26 cellular contexts compared by ENCODE assay signal in genomic region chr4:34279011-34279410, GRCh38.
"Had no signal": no experiment of that assay in that cellular context is flagged by ENCODE, and none has a peak within 500 bp of the region (broad histone marks: within the 10 kb centered on the region; RNA-seq: fewer than 3 reads in every experiment).

No MANE protein-coding gene starts in this region.

- H3K4me3 Mint-ChIP-seq: stimulated activated effector memory CD8-positive, alpha-beta T cell treated with anti-CD3 and anti-CD28 coated beads, Interleukin-12 subunit alpha, Interleukin-12 subunit beta, amount 100 ng/mL, for 72 hours; stimulated activated memory B cell treated with anti-CD40 and anti-IgM and Interleukin-4, amounts not matched to agents 10 μg/mL and 1 μg/mL and 100 μg/mL, for 72 hours; stimulated activated naive B cell treated with anti-CD40 and anti-IgM and Interleukin-4, amounts not matched to agents 10 μg/mL and 1 μg/mL and 100 μg/mL, for 72 hours; stimulated activated naive CD8-positive, alpha-beta T cell treated with anti-CD3 and anti-CD28 coated beads, Interleukin-15, amount 100 ng/mL, for 72 hours; stimulated activated naive CD8-positive, alpha-beta T cell treated with anti-CD3 and anti-CD28 coated beads, Interleukin-15, Interleukin-2, amounts not matched to agents 100 ng/mL and 50 ng/mL, for 24 hours; type B pancreatic cell had no signal

- H3K9me3 ChIP-seq: suprapubic skin, testis, thoracic aorta, thyroid gland, tibial artery, tibial nerve, transverse colon, upper lobe of left lung, upper lobe of right lung, uterus, vagina had no signal

- H3K4me1 Mint-ChIP-seq: stimulated activated effector memory CD8-positive, alpha-beta T cell treated with anti-CD3 and anti-CD28 coated beads, Interleukin-12 subunit alpha, Interleukin-12 subunit beta, amount 100 ng/mL, for 72 hours; stimulated activated memory B cell treated with anti-CD40 and anti-IgM and Interleukin-4, amounts not matched to agents 10 μg/mL and 1 μg/mL and 100 μg/mL, for 72 hours; stimulated activated naive B cell treated with anti-CD40 and anti-IgM and Interleukin-4, amounts not matched to agents 10 μg/mL and 1 μg/mL and 100 μg/mL, for 72 hours; stimulated activated naive CD8-positive, alpha-beta T cell treated with anti-CD3 and anti-CD28 coated beads, Interleukin-15, amount 100 ng/mL, for 72 hours had no signal

- H3K36me3 Mint-ChIP-seq: stimulated activated effector memory CD8-positive, alpha-beta T cell treated with anti-CD3 and anti-CD28 coated beads, Interleukin-12 subunit alpha, Interleukin-12 subunit beta, amount 100 ng/mL, for 72 hours; stimulated activated memory B cell treated with anti-CD40 and anti-IgM and Interleukin-4, amounts not matched to agents 10 μg/mL and 1 μg/mL and 100 μg/mL, for 72 hours; stimulated activated naive B cell treated with anti-CD40 and anti-IgM and Interleukin-4, amounts not matched to agents 10 μg/mL and 1 μg/mL and 100 μg/mL, for 72 hours; type B pancreatic cell had no signal

- H3K27me3 Mint-ChIP-seq: stimulated activated memory B cell treated with anti-CD40 and anti-IgM and Interleukin-4, amounts not matched to agents 10 μg/mL and 1 μg/mL and 100 μg/mL, for 72 hours; stimulated activated naive B cell treated with anti-CD40 and anti-IgM and Interleukin-4, amounts not matched to agents 10 μg/mL and 1 μg/mL and 100 μg/mL, for 72 hours; stimulated activated naive CD8-positive, alpha-beta T cell treated with anti-CD3 and anti-CD28 coated beads, Interleukin-15, amount 100 ng/mL, for 72 hours; stimulated activated naive CD8-positive, alpha-beta T cell treated with anti-CD3 and anti-CD28 coated beads, Interleukin-15, Interleukin-2, amounts not matched to agents 100 ng/mL and 50 ng/mL, for 24 hours; type B pancreatic cell had no signal

- DNase-seq: stimulated activated CD4-positive, alpha-beta T cell treated with anti-CD3 and anti-CD28 coated beads, Interleukin-2, amount 100 ng/mL, for 48 hours; stimulated activated CD4-positive, alpha-beta T cell treated with anti-CD3 and anti-CD28 coated beads, Interleukin-4, amount 100 ng/mL, for 1 hour; stimulated activated CD4-positive, alpha-beta T cell treated with anti-CD3 and anti-CD28 coated beads, Interleukin-4, amount 100 ng/mL, for 24 hours; stimulated activated CD4-positive, alpha-beta T cell treated with anti-CD3 and anti-CD28 coated beads, Interleukin-4, amount 100 ng/mL, for 4 hours; stimulated activated CD8-positive, alpha-beta memory T cell treated with anti-CD3 and anti-CD28 coated beads, Interleukin-4, amount 100 ng/mL, for 48 hours; stimulated activated naive B cell treated with anti-CD40 and anti-IgM and Interleukin-4, amounts not matched to agents 10 μg/mL and 1 μg/mL and 100 μg/mL, for 72 hours; stimulated activated naive CD4-positive, alpha-beta T cell; stimulated activated naive CD4-positive, alpha-beta T cell treated with Interleukin-2 at 50 U/mL for 16 hours; stimulated activated naive CD8-positive, alpha-beta T cell treated with anti-CD3 and anti-CD28 coated beads, Interleukin-15, amount 100 ng/mL, for 72 hours; stimulated activated naive CD8-positive, alpha-beta T cell treated with anti-CD3 and anti-CD28 coated beads, Interleukin-15, Interleukin-2, amounts not matched to agents 100 U/mL and 50 U/mL, for 24 hours; substantia nigra; testis; thyroid gland; tibial artery; transverse colon; upper lobe of left lung; upper lobe of right lung; uterus had no signal

- H3K27ac ChIP-seq: suprapubic skin, testis, thoracic aorta, thyroid gland, tibial artery, tibial nerve, transverse colon, upper lobe of left lung, upper lobe of right lung, uterus, vagina had no signal

- H3K27me3 ChIP-seq: suprapubic skin, testis, thyroid gland, tibial artery, tibial nerve, transverse colon, upper lobe of left lung, upper lobe of right lung, uterus, vagina had no signal

- H3K27ac Mint-ChIP-seq: stimulated activated effector memory CD8-positive, alpha-beta T cell treated with anti-CD3 and anti-CD28 coated beads, Interleukin-12 subunit alpha, Interleukin-12 subunit beta, amount 100 ng/mL, for 72 hours; stimulated activated memory B cell treated with anti-CD40 and anti-IgM and Interleukin-4, amounts not matched to agents 10 μg/mL and 1 μg/mL and 100 μg/mL, for 72 hours; stimulated activated naive B cell treated with anti-CD40 and anti-IgM and Interleukin-4, amounts not matched to agents 10 μg/mL and 1 μg/mL and 100 μg/mL, for 72 hours; stimulated activated naive CD8-positive, alpha-beta T cell treated with anti-CD3 and anti-CD28 coated beads, Interleukin-15, amount 100 ng/mL, for 72 hours; stimulated activated naive CD8-positive, alpha-beta T cell treated with anti-CD3 and anti-CD28 coated beads, Interleukin-15, Interleukin-2, amounts not matched to agents 100 ng/mL and 50 ng/mL, for 24 hours; type B pancreatic cell had no signal

- H3K4me1 ChIP-seq: suprapubic skin, testis, thyroid gland, tibial artery, tibial nerve, transverse colon, upper lobe of left lung, upper lobe of right lung, uterus, vagina had no signal

- H3K4me3 ChIP-seq: suprapubic skin, testis, thoracic aorta, thyroid gland, tibial artery, tibial nerve, transverse colon, upper lobe of left lung, upper lobe of right lung, uterus, vagina had no signal

- H3K36me3 ChIP-seq: suprapubic skin, thoracic aorta, thyroid gland, tibial artery, tibial nerve, transverse colon, upper lobe of left lung, upper lobe of right lung, uterus, vagina had no signal
